ENCODE assay signal across 18 cellular contexts in genomic region chr9:113477661-113478060, GRCh38.
"Had no signal": no experiment of that assay in that cellular context is flagged by ENCODE, and none has a peak within 500 bp of the region (broad histone marks: within the 10 kb centered on the region; RNA-seq: fewer than 3 reads in every experiment).

No MANE protein-coding gene starts in this region.

- H3K36me3 ChIP-seq: brain microvascular endothelial cell, lower lobe of right lung, pancreas, tibial artery had no signal

- ATAC-seq: activated naive CD4-positive, alpha-beta T cell treated with anti-CD3 and anti-CD28 coated beads, Interleukin-2, amount 50 U/mL, for 72 hours; left cardiac atrium; lower lobe of right lung; stimulated activated effector memory CD8-positive, alpha-beta T cell treated with anti-CD3 and anti-CD28 coated beads, Interleukin-12 subunit alpha, Interleukin-12 subunit beta, amount 100 ng/mL, for 72 hours; T-cell had no signal

- H3K4me2 ChIP-seq: SK-N-SH had no signal

- H3K9ac ChIP-seq: SK-N-SH had no signal

- H3K4me1 ChIP-seq: lower lobe of right lung had no signal

- H3K4me3 ChIP-seq: lower lobe of right lung, pancreas, tibial artery had no signal

- H3K27ac ChIP-seq: brain microvascular endothelial cell, epithelial cell of prostate, lower lobe of right lung, tibial artery had no signal

- H3K27me3 ChIP-seq: brain microvascular endothelial cell, pancreas, tibial artery had no signal

- DNase-seq: activated CD4-positive, alpha-beta T cell treated with anti-CD3 and anti-CD28 coated beads, Interleukin-2, amount 50 U/mL, for 4 hours; activated CD4-positive, CD25-positive, alpha-beta regulatory T cell treated with anti-CD3 and anti-CD28 coated beads, Interleukin-2, amount 50 U/mL, for 72 hours; activated gamma-delta T cell; activated T-cell treated with anti-CD3 and anti-CD28 coated beads, Interleukin-2, amount 50 U/mL, for 48 hours; amygdala; brain microvascular endothelial cell; effector memory CD4-positive, alpha-beta T cell; foreskin melanocyte; left cardiac atrium; lower lobe of right lung; pancreas; SK-N-SH; T-cell; T1000; tibial artery had no signal

- H3K9me3 ChIP-seq: lower lobe of right lung, pancreas, SK-N-SH, tibial artery had no signal
